ENCODE assay signal across 14 cellular contexts in genomic region chr11:118688338-118688737, GRCh38. TPM values are rescaled to one million over a fixed set of nuclear protein-coding genes. Genes with fewer than 3 reads are reported as not detected.
"Had no signal": no experiment of that assay in that cellular context is flagged by ENCODE, and none has a peak within 500 bp of the region (broad histone marks: within the 10 kb centered on the region; RNA-seq: fewer than 3 reads in every experiment).

No MANE protein-coding gene starts in this region.

RNA-seq across cellular contexts. Expression of gene TREH, which starts 8.9 kb away (rescaled TPM):
- total RNA-seq: activated CD4-positive, alpha-beta T cell treated with anti-CD3 and anti-CD28 coated beads, Interleukin-2, amount 10 ng/mL, durations not matched to agents 7 days and 5 days; activated CD8-positive, alpha-beta memory T cell treated with anti-CD3 and anti-CD28 coated beads for 36 hours; ascending aorta; bronchial epithelial cell; cerebellum; gastrocnemius medialis; heart left ventricle; kidney epithelial cell; left ventricle myocardium inferior; sciatic nerve; SJCRH30; smooth muscle cell; thoracic aorta had no signal
- polyA plus RNA-seq: mammary epithelial cell had no signal
